Comparison of ENCODE assay signal across 9 cellular contexts in genomic region chr9:107487521-107488399, GRCh38. TPM values are rescaled to one million over a fixed set of nuclear protein-coding genes. Genes with fewer than 3 reads are reported as not detected.
DNase-seq lines count a peak whose midpoint lies in the region; ATAC-seq and TF ChIP-seq lines count a peak whose summit lies in the region.
"Had no signal": no experiment of that assay in that cellular context is flagged by ENCODE, and none has a peak within 500 bp of the region (broad histone marks: within the 10 kb centered on the region; RNA-seq: fewer than 3 reads in every experiment).

No MANE protein-coding gene starts in this region.

- H3K9me3 Mint-ChIP-seq in activated T-cell treated with anti-CD3 and anti-CD28 coated beads, Interleukin-2, amount 50 U/mL, for 4 hours: no peaks in the 10 kb centered on the region
- no peaks in the 10 kb centered on the region for H3K9me3 Mint-ChIP-seq in activated CD8-positive, alpha-beta T cell treated with anti-CD3 and anti-CD28 coated beads for 36 hours
- H3K9me3 Mint-ChIP-seq: activated naive CD4-positive, alpha-beta T cell treated with anti-CD3 and anti-CD28 coated beads, Interleukin-2, amount 50 U/mL, for 24 hours had no signal

- H3K36me3 Mint-ChIP-seq in activated T-cell treated with anti-CD3 and anti-CD28 coated beads, Interleukin-2, amount 50 U/mL, for 4 hours (ENCODE audit: insufficient read depth): no peaks in the 10 kb centered on the region
- H3K36me3 Mint-ChIP-seq in activated CD8-positive, alpha-beta T cell treated with anti-CD3 and anti-CD28 coated beads for 36 hours (ENCODE audit: low read depth): no peaks in the 10 kb centered on the region
- H3K36me3 Mint-ChIP-seq: activated naive CD4-positive, alpha-beta T cell treated with anti-CD3 and anti-CD28 coated beads, Interleukin-2, amount 50 U/mL, for 24 hours had no signal

- H3K4me1 Mint-ChIP-seq in activated T-cell treated with anti-CD3 and anti-CD28 coated beads, Interleukin-2, amount 50 U/mL, for 4 hours (ENCODE audit: low read depth): peaks cover 14% of the 10 kb centered on the region
- H3K4me1 Mint-ChIP-seq in activated CD8-positive, alpha-beta T cell treated with anti-CD3 and anti-CD28 coated beads for 36 hours (ENCODE audit: low read depth): peaks cover 8% of the 10 kb centered on the region

- H3K4me1 ChIP-seq in heart left ventricle: peaks cover 0 to 53% (median 15%) of the 10 kb centered on the region in 12 donors
- H3K4me1 ChIP-seq in prostate gland (replicated peaks): peaks cover 4% of the 10 kb centered on the region

- CTCF ChIA-PET in activated CD8-positive, alpha-beta T cell treated with anti-CD3 and anti-CD28 coated beads for 36 hours (lab: Charles Lee): no interaction called here

- 5 to 8% (median 6%) methylated on average over 29 to 92 of the region's 92 CpGs for WGBS in heart left ventricle, 4 donors
- 13% methylated on average over 78 of the region's 92 CpGs for WGBS in prostate gland

- no peak overlapping the region for H3K4me3 Mint-ChIP-seq in activated T-cell treated with anti-CD3 and anti-CD28 coated beads, Interleukin-2, amount 50 U/mL, for 4 hours
- no peak overlapping the region for H3K4me3 Mint-ChIP-seq in activated CD8-positive, alpha-beta T cell treated with anti-CD3 and anti-CD28 coated beads for 36 hours
- H3K4me3 Mint-ChIP-seq: activated naive CD4-positive, alpha-beta T cell treated with anti-CD3 and anti-CD28 coated beads, Interleukin-2, amount 50 U/mL, for 24 hours had no signal

- no peak overlapping the region for H3K27ac Mint-ChIP-seq in activated CD8-positive, alpha-beta T cell treated with anti-CD3 and anti-CD28 coated beads for 36 hours
- H3K27ac Mint-ChIP-seq: activated naive CD4-positive, alpha-beta T cell treated with anti-CD3 and anti-CD28 coated beads, Interleukin-2, amount 50 U/mL, for 24 hours had no signal

- peak overlapping the region; percentile 90 to 99 (median 94) for H3K27ac ChIP-seq in heart left ventricle
- peak overlapping the region; percentile 86 to 95 for H3K27ac ChIP-seq in prostate gland

- no peak for TF ChIP-seq POLR2A in heart left ventricle (IDR thresholded peaks at IDR 0.05)
- TF ChIP-seq POLR2A in prostate gland (IDR thresholded peaks at IDR 0.05): no peak

- POLR2A ChIA-PET in activated CD8-positive, alpha-beta T cell treated with anti-CD3 and anti-CD28 coated beads for 36 hours (lab: Charles Lee): interaction anchor here (0.6 kb wide), 1 partner anchor 974 kb away, joined by 3 read pairs; no protein-coding TSS in a partner anchor

- H3K27me3 Mint-ChIP-seq in activated T-cell treated with anti-CD3 and anti-CD28 coated beads, Interleukin-2, amount 50 U/mL, for 4 hours (ENCODE audit: low read depth): peaks cover 62% of the 10 kb centered on the region
- peaks cover 61% of the 10 kb centered on the region for H3K27me3 Mint-ChIP-seq in activated CD8-positive, alpha-beta T cell treated with anti-CD3 and anti-CD28 coated beads for 36 hours

- peak; percentile 46 for TF ChIP-seq CTCF in activated CD8-positive, alpha-beta T cell treated with anti-CD3 and anti-CD28 coated beads for 36 hours (IDR thresholded peaks at IDR 0.05)
- TF ChIP-seq CTCF in heart left ventricle (IDR thresholded peaks at IDR 0.05) (peak; percentile 33 to 71 (median 48)), prostate gland (IDR thresholded peaks at IDR 0.05) (peak; percentile 43 to 81 (median 72))

- peaks cover 0 to 40% (median 26%) of the 10 kb centered on the region in 9 donors for H3K36me3 ChIP-seq in heart left ventricle
- H3K36me3 ChIP-seq in prostate gland: no peaks in the 10 kb centered on the region

- peak; percentile 35 to 48 for DNase-seq in activated T-cell treated with anti-CD3 and anti-CD28 coated beads, Interleukin-2, amount 50 U/mL, for 48 hours
- no peak for DNase-seq in activated T-cell treated with anti-CD3 and anti-CD28 coated beads, Interleukin-2, amount 50 U/mL, for 4 hours
- DNase-seq in activated CD8-positive, alpha-beta T cell treated with anti-CD3 and anti-CD28 coated beads for 36 hours: peak; percentile 35
- peak; percentile 43 to 85 (median 62) for DNase-seq in heart left ventricle
- peak; percentile 61 for DNase-seq in prostate gland (ENCODE audit: low spot score)
- DNase-seq in KG1 (lab: John Stamatoyannopoulos, UW): no peak

- H3K9me3 ChIP-seq in heart left ventricle (no peaks in the 10 kb centered on the region), prostate gland (no peaks in the 10 kb centered on the region)

- H3K27me3 ChIP-seq in heart left ventricle (peaks cover 0 to 16% (median 0%) of the 10 kb centered on the region in 9 donors), prostate gland (replicated peaks; ENCODE audit: insufficient read depth) (no peaks in the 10 kb centered on the region)

- intact Hi-C loops in activated CD8-positive, alpha-beta T cell treated with anti-CD3 and anti-CD28 coated beads for 36 hours (cut with micrococcal nuclease): no loop called here
- intact Hi-C loops in heart left ventricle (cut with DNase I): loop anchor here in 9 of 10 donors (2.0 to 10.0 kb wide), 12 partner anchors 150 to 1275 kb away; no protein-coding TSS in a partner anchor
- intact Hi-C loops in prostate gland (cut with DNase I): loop anchor here (5.0 to 10.0 kb wide), 5 partner anchors 265 to 1275 kb away; no protein-coding TSS in a partner anchor

- ATAC-seq in activated T-cell treated with anti-CD3 and anti-CD28 coated beads, Interleukin-2, amount 50 U/mL, for 4 hours: no peak
- no peak for ATAC-seq in activated CD8-positive, alpha-beta T cell treated with anti-CD3 and anti-CD28 coated beads for 36 hours
- ATAC-seq in heart left ventricle: no peak
- no peak for ATAC-seq in GM18511 (IDR thresholded peaks at IDR 0.05; ENCODE audit: unreplicated experiment)
- no peak for ATAC-seq in HG02938 (IDR thresholded peaks at IDR 0.05; ENCODE audit: unreplicated experiment)

- H3K4me3 ChIP-seq in heart left ventricle (peak overlapping the region; percentile 64 to 92 (median 81)), prostate gland (peak overlapping the region; percentile 66 to 95)

RNA-seq across cellular contexts. Expression of gene KLF4, which starts 1.8 kb away (rescaled TPM):
- total RNA-seq in activated T-cell treated with anti-CD3 and anti-CD28 coated beads, Interleukin-2, amount 50 U/mL, for 4 hours: under 1 TPM; 0.35 to 0.56 (median 0.50) TPM
- 1 to 10 TPM; 1.6 to 1.7 TPM for total RNA-seq in activated CD8-positive, alpha-beta T cell treated with anti-CD3 and anti-CD28 coated beads for 36 hours
- total RNA-seq in heart left ventricle: 10 to 100 TPM; 17.1 to 63.3 (median 21.3) TPM
- 10 to 100 TPM in 1 of 2 donors, 1 to 10 TPM in 1; 9.9 to 22.2 TPM for polyA plus RNA-seq in heart left ventricle
- total RNA-seq in prostate gland: 10 to 100 TPM; 41.4 to 50.0 TPM

Comparison
In these comparisons a context has a peak if more than half of its experiments do, and no peak if none do; other contexts are left out.
1. DNase-seq: peak in activated T-cell treated with anti-CD3 and anti-CD28 coated beads, Interleukin-2, amount 50 U/mL, for 48 hours (2 of 2), activated CD8-positive, alpha-beta T cell treated with anti-CD3 and anti-CD28 coated beads for 36 hours (single experiment), heart left ventricle (5 of 5) and prostate gland (single experiment); none in activated T-cell treated with anti-CD3 and anti-CD28 coated beads, Interleukin-2, amount 50 U/mL, for 4 hours (single experiment) and KG1 (single experiment).
2. RNA of gene KLF4, which starts 1.8 kb away (total RNA-seq): 41.4 to 50.0 TPM in prostate gland and 17.1 to 63.3 TPM in heart left ventricle; 1.6 to 1.7 TPM in activated CD8-positive, alpha-beta T cell treated with anti-CD3 and anti-CD28 coated beads for 36 hours and 0.35 to 0.56 TPM in activated T-cell treated with anti-CD3 and anti-CD28 coated beads, Interleukin-2, amount 50 U/mL, for 4 hours; every median in the first group is over 4 times any median in the second.
3. Peak in every context shown above with its lines, with median percentiles within 50 percentile points of each other: CTCF ChIP-seq.